Comparison of ENCODE assay signal across 11 cellular contexts in the genomic region with DNA sequence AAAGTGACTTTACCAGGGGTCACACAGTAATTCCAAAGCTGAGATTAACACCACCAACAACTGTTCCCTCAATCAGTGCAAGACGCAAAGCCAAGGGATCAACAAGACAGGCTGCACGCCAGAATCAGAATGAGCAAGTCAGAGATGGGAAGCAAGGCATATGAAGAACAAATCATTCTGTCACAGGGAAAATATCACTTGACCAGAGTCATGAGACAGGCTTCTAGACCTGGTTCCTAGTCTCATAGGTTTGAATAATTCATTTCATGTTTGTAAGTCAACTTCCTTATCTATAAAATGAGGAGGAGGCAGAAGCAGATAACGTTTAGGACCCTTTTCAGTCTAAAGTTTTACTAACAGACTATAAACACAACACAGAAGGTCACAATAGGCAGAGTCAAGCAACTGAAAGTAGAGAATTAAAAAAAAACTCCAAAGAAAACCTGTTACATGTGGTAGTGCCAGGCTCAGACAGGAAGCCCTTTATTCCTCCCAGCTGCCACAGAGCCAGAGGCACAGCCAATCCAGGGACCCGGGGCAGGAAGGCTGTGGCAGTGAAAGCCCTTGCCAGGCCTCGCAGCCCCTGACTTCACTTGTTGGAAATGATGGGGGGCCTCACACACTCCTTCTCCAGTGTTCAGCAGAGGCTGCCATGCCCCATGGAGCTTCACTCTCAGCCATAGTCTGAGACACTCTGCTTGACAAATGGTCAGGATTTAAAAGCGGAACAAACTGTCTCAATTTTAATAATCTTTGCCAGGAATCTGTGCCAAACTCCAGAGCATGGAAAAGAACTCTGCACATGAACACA. TPM values are rescaled to one million over a fixed set of nuclear protein-coding genes. Genes with fewer than 3 reads are reported as not detected.
DNase-seq lines count a peak whose midpoint lies in the region; ATAC-seq and TF ChIP-seq lines count a peak whose summit lies in the region.
"Had no signal": no experiment of that assay in that cellular context is flagged by ENCODE, and none has a peak within 500 bp of the region (broad histone marks: within the 10 kb centered on the region; RNA-seq: fewer than 3 reads in every experiment).

No MANE protein-coding gene starts in this region.

- TF ChIP-seq POLR2A in gastrocnemius medialis (IDR thresholded peaks at IDR 0.05), result peak in 1 of 2 donors; percentile 39

- H3K79me2 ChIP-seq in GM23248 (ENCODE audit: insufficient read depth), result peaks cover 99% of the 10 kb centered on the region

- 39% methylated on average over 6 of the region's 6 CpGs for WGBS in GM23248 (ENCODE audit: low coverage in 1 of 2, low lambda C conversion rate in 2 of 2, missing lambda C conversion rate in 2 of 2), 2 experiments

- H3K27me3 ChIP-seq in GM23248 (replicated peaks; ENCODE audit: insufficient read depth) (no peaks in the 10 kb centered on the region), WERI-Rb-1 (ENCODE audit: insufficient read depth, low read depth, severe bottlenecking) (no peaks in the 10 kb centered on the region), gastrocnemius medialis (no peaks in the 10 kb centered on the region)

- ATAC-seq in left ventricle myocardium superior (peak; percentile 60), gastrocnemius medialis (peak; percentile 84 to 92), GM19463 (IDR thresholded peaks at IDR 0.05; ENCODE audit: unreplicated experiment) (no peak)
- ATAC-seq: activated naive CD4-positive, alpha-beta T cell treated with anti-CD3 and anti-CD28 coated beads, Interleukin-2, amount 50 U/mL, for 72 hours had no signal

- no peak overlapping the region for H3K4me3 ChIP-seq in GM23248
- peak overlapping the region; percentile 6; the same call in 1 of the 2 replicates for H3K4me3 ChIP-seq in WERI-Rb-1 (ENCODE audit: low read depth, low read length)
- peak overlapping the region; percentile 16 to 37 (median 32) for H3K4me3 ChIP-seq in gastrocnemius medialis

- in situ Hi-C loops in GM23248 (cut with MboI) (no loop called here), gastrocnemius medialis (cut with MboI; ENCODE audit: low sequenced_read_pairs in 4 of 4) (no loop called here)

- H3K9me3 ChIP-seq in GM23248 (ENCODE audit: low read depth) (no peaks in the 10 kb centered on the region), WERI-Rb-1 (ENCODE audit: severe bottlenecking) (peaks cover 9% of the 10 kb centered on the region), gastrocnemius medialis (no peaks in the 10 kb centered on the region)

- H3K4me2 ChIP-seq in GM23248 (ENCODE audit: unreplicated experiment), result no peak overlapping the region

- H3K9ac ChIP-seq in GM23248, result no peak overlapping the region

- no peaks in the 10 kb centered on the region for H3K9me2 ChIP-seq in GM23248 (ENCODE audit: insufficient read depth)

- H4K20me1 ChIP-seq in GM23248 (ENCODE audit: insufficient read depth), result peaks cover 12% of the 10 kb centered on the region

- H3K4me1 ChIP-seq in GM23248 (ENCODE audit: insufficient read depth) (peaks cover 19% of the 10 kb centered on the region), gastrocnemius medialis (peaks cover 46 to 47% of the 10 kb centered on the region in 2 donors)

- no peak overlapping the region for H2AFZ ChIP-seq in GM23248

- H3K36me3 ChIP-seq in GM23248 (ENCODE audit: low read depth) (peaks cover 30% of the 10 kb centered on the region), WERI-Rb-1 (peaks cover 20% of the 10 kb centered on the region), gastrocnemius medialis (no peaks in the 10 kb centered on the region)

- no peak for TF ChIP-seq CTCF in WERI-Rb-1 (IDR thresholded peaks at IDR 0.05; ENCODE audit: low read depth, low read length)
- TF ChIP-seq CTCF in gastrocnemius medialis (IDR thresholded peaks at IDR 0.05 in 4 of 5, conservative IDR thresholded peaks at IDR 0.05 in 1 of 5), result no peak

- DNase-seq in GM23248 (no peak), WERI-Rb-1 (peak; percentile 91), left ventricle myocardium superior (no peak), gastrocnemius medialis (peak; percentile 68 to 69), retina (no peak), COLO668 (lab: John Stamatoyannopoulos, UW; ENCODE audit: unreplicated experiment) (no peak)
- DNase-seq in activated CD4-positive, alpha-beta T cell treated with anti-CD3 and anti-CD28 coated beads, Interleukin-2, amount 50 U/mL, for 4 hours, result no peak
- DNase-seq: immature natural killer cell had no signal

- peaks cover 48% of the 10 kb centered on the region for H3F3A ChIP-seq in GM23248 (ENCODE audit: insufficient read depth)

- peak overlapping the region; percentile 26; the same call in 1 of the 2 replicates for H3K27ac ChIP-seq in GM23248
- H3K27ac ChIP-seq in WERI-Rb-1, result peak overlapping the region; percentile 85
- peak overlapping the region; percentile 89 to 96 (median 90) for H3K27ac ChIP-seq in gastrocnemius medialis

- intact Hi-C loops in left ventricle myocardium superior (cut with micrococcal nuclease), result no loop called here
- intact Hi-C loops in gastrocnemius medialis (cut with DNase I; ENCODE audit: low total_unique reads), result no loop called here

RNA-seq across cellular contexts. Expression of a gene that starts 29.2 kb away (rescaled TPM):
- total RNA-seq in GM23248 (2014; rRNA removed; shearing (Covaris generic)), result 322 and 411 TPM in 2 replicates
- 142 and 181 TPM in 2 replicates for polyA plus RNA-seq in GM23248 (2016; fragmentation: Nextera tagmentation; extraction: Ambion mirVana)
- 225 TPM for total RNA-seq in left ventricle myocardium superior
- 100 to 1,000 TPM; 114 to 219 (median 204) TPM for total RNA-seq in gastrocnemius medialis
- polyA plus RNA-seq: IgD-negative memory B cell had no signal

Comparison
In these comparisons a context has a peak if more than half of its experiments do, and no peak if none do; other contexts are left out.
1. DNase-seq: peak in WERI-Rb-1 (single experiment) and gastrocnemius medialis (2 of 2); none in GM23248 (single experiment), left ventricle myocardium superior (single experiment), retina (single experiment), activated CD4-positive, alpha-beta T cell treated with anti-CD3 and anti-CD28 coated beads, Interleukin-2, amount 50 U/mL, for 4 hours (0 of 2) and COLO668 (single experiment).
2. H3K27ac ChIP-seq: peak in every context shown above with its lines; median percentile 90 in gastrocnemius medialis; 85 in WERI-Rb-1; 26 in GM23248.